20 cellular contexts compared by ENCODE assay signal in the genomic region with DNA sequence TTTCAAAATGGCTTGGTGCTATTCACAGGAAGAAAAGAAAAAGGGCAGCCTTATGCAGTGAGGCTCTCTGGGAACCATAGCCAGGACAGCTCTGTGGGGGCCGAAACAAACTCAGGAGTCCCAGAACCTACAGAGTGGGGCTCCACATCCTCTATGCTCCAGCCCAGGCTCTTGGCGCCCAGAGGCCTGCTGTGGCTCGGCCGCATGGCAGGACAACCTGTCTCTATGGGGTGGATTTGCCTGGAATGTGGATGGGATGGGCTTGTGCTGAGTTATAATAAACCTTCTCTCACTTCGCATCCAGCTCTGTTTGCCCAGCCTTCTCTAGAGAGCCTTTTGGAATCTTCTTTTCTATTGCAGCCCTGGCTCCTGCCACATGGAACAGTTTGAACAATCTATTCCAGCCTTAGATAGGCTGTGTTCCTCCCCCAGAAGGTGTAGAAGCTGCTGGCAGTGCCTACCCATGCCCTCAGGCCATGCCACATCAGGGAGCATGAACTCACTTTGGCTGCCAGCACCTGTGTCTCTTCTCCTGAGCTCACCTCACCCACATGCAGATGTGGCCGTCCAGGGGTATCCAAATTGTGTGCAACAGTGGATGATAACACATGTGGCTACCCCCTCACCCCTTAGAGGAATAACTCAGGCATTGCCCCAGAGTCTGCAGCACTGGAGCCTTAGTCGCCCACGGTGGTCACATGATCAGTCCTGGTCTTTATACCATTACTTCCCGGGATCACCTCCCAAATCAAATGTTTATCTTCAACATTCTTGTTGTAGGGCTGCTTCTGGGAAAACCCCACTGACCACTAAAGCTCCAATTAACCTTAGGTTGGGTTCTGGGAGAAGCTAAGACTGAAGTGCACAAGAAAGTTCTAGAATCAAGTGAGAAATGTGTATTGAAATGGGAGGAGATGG.
DNase-seq lines count a peak whose midpoint lies in the region; ATAC-seq and TF ChIP-seq lines count a peak whose summit lies in the region.
"Had no signal": no experiment of that assay in that cellular context is flagged by ENCODE, and none has a peak within 500 bp of the region (broad histone marks: within the 10 kb centered on the region; RNA-seq: fewer than 3 reads in every experiment).

No MANE protein-coding gene starts in this region.

- no peak overlapping the region for H2AFZ ChIP-seq in Karpas-422 (ENCODE audit: low read length)

- no peak overlapping the region for H3K9ac ChIP-seq in adipocyte (ENCODE audit: low read length)
- no peak overlapping the region for H3K9ac ChIP-seq in Karpas-422 (ENCODE audit: low read length)

- H3K27me3 ChIP-seq in DOHH2 (ENCODE audit: control insufficient read depth, low read length) (no peaks in the 10 kb centered on the region), adipocyte (replicated peaks; ENCODE audit: control insufficient read depth, insufficient read depth, low read length) (no peaks in the 10 kb centered on the region), left ventricle myocardium inferior (ENCODE audit: low read depth) (no peaks in the 10 kb centered on the region), Karpas-422 (ENCODE audit: low read length) (no peaks in the 10 kb centered on the region)
- H3K27me3 ChIP-seq: colonic mucosa had no signal

- ATAC-seq in GM19035 (IDR thresholded peaks at IDR 0.05; ENCODE audit: unreplicated experiment), result no peak

- H4K20me1 ChIP-seq in DOHH2 (ENCODE audit: control insufficient read depth, insufficient read depth, low read depth, low read length) (no peaks in the 10 kb centered on the region), Karpas-422 (ENCODE audit: insufficient read depth, low read depth, low read length) (no peaks in the 10 kb centered on the region)

- H3K9me2 ChIP-seq in DOHH2 (replicated peaks; ENCODE audit: control insufficient read depth, low read length) (no peaks in the 10 kb centered on the region), Karpas-422 (replicated peaks; ENCODE audit: insufficient read depth, low read length) (no peaks in the 10 kb centered on the region)

- H3K79me2 ChIP-seq in DOHH2 (ENCODE audit: control insufficient read depth, low read length) (no peaks in the 10 kb centered on the region), Karpas-422 (ENCODE audit: low read length) (no peaks in the 10 kb centered on the region)

- H3K9me3 ChIP-seq in DOHH2 (ENCODE audit: control insufficient read depth, insufficient read depth, low read length) (no peaks in the 10 kb centered on the region), adipocyte (ENCODE audit: control insufficient read depth, low read length) (no peaks in the 10 kb centered on the region), left ventricle myocardium inferior (replicated peaks) (no peaks in the 10 kb centered on the region), Karpas-422 (ENCODE audit: low read length) (no peaks in the 10 kb centered on the region)
- H3K9me3 ChIP-seq: colonic mucosa, HAP-1 had no signal

- TF ChIP-seq CTCF in DOHH2 (IDR thresholded peaks at IDR 0.05; ENCODE audit: low read depth, low read length, poor library complexity, severe bottlenecking) (no peak), left ventricle myocardium inferior (IDR thresholded peaks at IDR 0.05; ENCODE audit: borderline replicate concordance) (no peak)

- H3K4me3 ChIP-seq in DOHH2 (ENCODE audit: low read length) (no peak overlapping the region), adipocyte (ENCODE audit: low read length) (no peak overlapping the region), left ventricle myocardium inferior (no peak overlapping the region), Karpas-422 (ENCODE audit: low read length) (no peak overlapping the region)
- H3K4me3 ChIP-seq: colonic mucosa, HAP-1 had no signal

- peaks cover 43% of the 10 kb centered on the region for H3K4me1 ChIP-seq in DOHH2 (ENCODE audit: control insufficient read depth, low read length)
- H3K4me1 ChIP-seq in adipocyte (ENCODE audit: control insufficient read depth, insufficient read depth, low read length), result peaks cover 41% of the 10 kb centered on the region
- peaks cover 42% of the 10 kb centered on the region for H3K4me1 ChIP-seq in left ventricle myocardium inferior
- H3K4me1 ChIP-seq in Karpas-422 (ENCODE audit: low read length), result no peaks in the 10 kb centered on the region
- H3K4me1 ChIP-seq: HAP-1 had no signal

- H3K4me2 ChIP-seq in DOHH2 (ENCODE audit: low read length), result peak overlapping the region; percentile 65; the same call in 1 of the 2 replicates
- H3K4me2 ChIP-seq in Karpas-422 (ENCODE audit: low read depth, low read length, poor library complexity, severe bottlenecking), result no peak overlapping the region

- H3K27ac ChIP-seq in DOHH2 (ENCODE audit: low read depth, low read length) (no peak overlapping the region), left ventricle myocardium inferior (replicated peaks) (peak overlapping the region; percentile 86), Karpas-422 (ENCODE audit: low read length) (no peak overlapping the region)
- H3K27ac ChIP-seq: colonic mucosa, VCaP had no signal

- H3F3A ChIP-seq in DOHH2 (ENCODE audit: control insufficient read depth, insufficient read depth), result peaks cover 3% of the 10 kb centered on the region

- H3K36me3 ChIP-seq in DOHH2 (ENCODE audit: control insufficient read depth, low read length) (no peaks in the 10 kb centered on the region), adipocyte (ENCODE audit: control insufficient read depth, insufficient read depth, low read length, severe bottlenecking) (no peaks in the 10 kb centered on the region), left ventricle myocardium inferior (no peaks in the 10 kb centered on the region), Karpas-422 (ENCODE audit: insufficient read depth, low read length) (no peaks in the 10 kb centered on the region)
- H3K36me3 ChIP-seq: colonic mucosa, HAP-1 had no signal

- DNase-seq in adipocyte (ENCODE audit: low read depth) (peak; percentile 67), left ventricle myocardium inferior (no peak), posterior vena cava (ENCODE audit: low spot score) (peak; percentile 80), NCI-H510A treated with DMSO at 0.1 percent for 48 hours (lab: John Stamatoyannopoulos, UW) (no peak), pons (ENCODE audit: low spot score) (no peak), Karpas-422 (no peak)
- DNase-seq: activated CD8-positive, alpha-beta memory T cell treated with anti-CD3 and anti-CD28 coated beads, Interleukin-2, amount 50 U/mL, for 48 hours; activated naive CD8-positive, alpha-beta T cell treated with anti-CD3 and anti-CD28 coated beads, Interleukin-2, amount 10 ng/mL, durations not matched to agents 7 days and 5 days; colonic mucosa; DMS79; foreskin melanocyte; kidney glomerular epithelial cell; NCI-H1417 treated with DMSO at 0.1 percent for 48 hours; NCI-H748 treated with DMSO at 0.1 percent for 48 hours; SHP77 treated with DMSO at 0.1 percent for 48 hours; stimulated activated CD4-positive, alpha-beta T cell treated with anti-CD3 and anti-CD28 coated beads, Interleukin-15, amount 100 ng/mL, for 24 hours had no signal

- intact Hi-C loops in left ventricle myocardium inferior (cut with micrococcal nuclease), result no loop called here
- intact Hi-C loops in posterior vena cava (cut with DNase I), result no loop called here

Comparison
In these comparisons a context has a peak if more than half of its experiments do, and no peak if none do; other contexts are left out.
1. DNase-seq: peak in adipocyte (single experiment) and posterior vena cava (single experiment); none in left ventricle myocardium inferior (single experiment), NCI-H510A treated with DMSO at 0.1 percent for 48 hours (single experiment), pons (single experiment) and Karpas-422 (single experiment).